Comparison of ENCODE assay signal across 19 cellular contexts in genomic region chr2:239145601-239146000, GRCh38.
"Had no signal": no experiment of that assay in that cellular context is flagged by ENCODE, and none has a peak within 500 bp of the region (broad histone marks: within the 10 kb centered on the region; RNA-seq: fewer than 3 reads in every experiment).

No MANE protein-coding gene starts in this region.

- DNase-seq: cortex of kidney; effector memory CD4-positive, alpha-beta T cell; immature natural killer cell; left colon; mammary epithelial cell; naive thymus-derived CD4-positive, alpha-beta T cell; nephron progenitor cell; stimulated activated CD4-positive, alpha-beta T cell treated with anti-CD3 and anti-CD28 coated beads, Interleukin-12 subunit alpha, Interleukin-12 subunit beta, amount 100 ng/mL, for 4 hours; stimulated activated naive CD8-positive, alpha-beta T cell treated with anti-CD3 and anti-CD28 coated beads, Interleukin-15, Interleukin-2, amounts not matched to agents 100 U/mL and 50 U/mL, for 24 hours; upper lobe of left lung; uterus had no signal

- H3K27ac ChIP-seq: epithelial cell of prostate, esophagus muscularis mucosa, right atrium auricular region, suprapubic skin, tibial artery, upper lobe of left lung, uterus had no signal

- ATAC-seq: gastroesophageal sphincter; left colon; naive thymus-derived CD4-positive, alpha-beta T cell had no signal

- H3K4me1 ChIP-seq: suprapubic skin, tibial artery, upper lobe of left lung, uterus had no signal

- H3K4me3 ChIP-seq: esophagus muscularis mucosa, gastroesophageal sphincter, right atrium auricular region, sigmoid colon, skin epidermis, suprapubic skin, tibial artery, upper lobe of left lung, uterus had no signal

- H3K27me3 ChIP-seq: esophagus muscularis mucosa, gastroesophageal sphincter, right atrium auricular region, sigmoid colon, suprapubic skin, tibial artery, upper lobe of left lung, uterus had no signal

- H3K36me3 ChIP-seq: uterus had no signal

- H3K9me3 ChIP-seq: esophagus muscularis mucosa, gastroesophageal sphincter, right atrium auricular region, sigmoid colon, suprapubic skin, tibial artery, upper lobe of left lung, uterus had no signal
